25 cellular contexts compared by ENCODE assay signal in genomic region chr4:14842964-14843630, GRCh38.
A peak's percentile ranks its signal among the peaks of the same experiment; 100 is the strongest.
DNase-seq lines count a peak whose midpoint lies in the region; ATAC-seq and TF ChIP-seq lines count a peak whose summit lies in the region.
"Had no signal": no experiment of that assay in that cellular context is flagged by ENCODE, and none has a peak within 500 bp of the region (broad histone marks: within the 10 kb centered on the region; RNA-seq: fewer than 3 reads in every experiment).

No MANE protein-coding gene starts in this region.

- intact Hi-C loops in heart left ventricle (cut with DNase I) = loop anchor here in 1 of 10 donors (10.0 kb wide), 1 partner anchor 162 kb away; the partner anchor contains the start of gene CPEB2
- intact Hi-C loops in left colon (cut with DNase I, micrococcal nuclease) = no loop called here

- TF ChIP-seq POLR2A in heart left ventricle (IDR thresholded peaks at IDR 0.05) = no peak

- no peaks in the 10 kb centered on the region for H3K9me3 Mint-ChIP-seq in activated T-cell treated with anti-CD3 and anti-CD28 coated beads, Interleukin-2, amount 50 U/mL, for 4 hours

- H3K4me1 Mint-ChIP-seq in activated T-cell treated with anti-CD3 and anti-CD28 coated beads, Interleukin-2, amount 50 U/mL, for 4 hours (ENCODE audit: low read depth) = no peaks in the 10 kb centered on the region

- no peaks in the 10 kb centered on the region for H3K36me3 Mint-ChIP-seq in activated T-cell treated with anti-CD3 and anti-CD28 coated beads, Interleukin-2, amount 50 U/mL, for 4 hours (ENCODE audit: insufficient read depth)
- H3K36me3 Mint-ChIP-seq: CD8-positive, alpha-beta T cell had no signal

- H3K27me3 Mint-ChIP-seq in activated T-cell treated with anti-CD3 and anti-CD28 coated beads, Interleukin-2, amount 50 U/mL, for 4 hours (ENCODE audit: low read depth) = peaks cover 4% of the 10 kb centered on the region

- H3K4me3 Mint-ChIP-seq in activated T-cell treated with anti-CD3 and anti-CD28 coated beads, Interleukin-2, amount 50 U/mL, for 4 hours = no peak overlapping the region
- H3K4me3 Mint-ChIP-seq: CD8-positive, alpha-beta T cell; GM23338 had no signal

- no peak for TF ChIP-seq CTCF in heart left ventricle (IDR thresholded peaks at IDR 0.05)
- no peak for TF ChIP-seq CTCF in right atrium auricular region (IDR thresholded peaks at IDR 0.05)
- TF ChIP-seq CTCF in thoracic aorta (IDR thresholded peaks at IDR 0.05) = no peak

- ATAC-seq in activated T-cell treated with anti-CD3 and anti-CD28 coated beads, Interleukin-2, amount 50 U/mL, for 4 hours = peak; percentile 43 to 46
- ATAC-seq in heart left ventricle (no peak), left colon (peak; percentile 35), thoracic aorta (ENCODE audit: insufficient number of reproducible peaks, low FRiP score, low read depth) (no peak), GM18909 (IDR thresholded peaks at IDR 0.05; ENCODE audit: poor library complexity, unreplicated experiment) (no peak)
- ATAC-seq: CD8-positive, alpha-beta T cell; GM23338; HepG2; K562 had no signal

- H3K9me3 ChIP-seq in heart left ventricle (peaks cover 0 to 14% (median 1%) of the 10 kb centered on the region in 12 donors), right atrium auricular region (peaks cover 0 to 8% of the 10 kb centered on the region in 2 donors), thoracic aorta (no peaks in the 10 kb centered on the region)
- H3K9me3 ChIP-seq: HAP-1 had no signal

- WGBS in heart left ventricle, 4 donors = 83 to 94% (median 86%) methylated on average over 2 of the region's 2 CpGs

- H3K4me1 ChIP-seq in heart left ventricle (peaks cover 0 to 23% (median 14%) of the 10 kb centered on the region in 12 donors), right atrium auricular region (peaks cover 0 to 16% of the 10 kb centered on the region in 2 donors), thoracic aorta (ENCODE audit: control insufficient read depth in 1 of 2, low read depth in 2 of 2) (peaks cover 14 to 18% of the 10 kb centered on the region in 2 donors)
- H3K4me1 ChIP-seq: HAP-1 had no signal

- H3K27me3 ChIP-seq in heart left ventricle (no peaks in the 10 kb centered on the region), right atrium auricular region (no peaks in the 10 kb centered on the region), thoracic aorta (replicated peaks; ENCODE audit: insufficient read depth) (no peaks in the 10 kb centered on the region)

- no peak for DNase-seq in activated T-cell treated with anti-CD3 and anti-CD28 coated beads, Interleukin-2, amount 50 U/mL, for 4 hours
- DNase-seq in activated T-cell treated with anti-CD3 and anti-CD28 coated beads, Interleukin-2, amount 50 U/mL, for 48 hours = no peak
- DNase-seq in heart left ventricle (no peak), right atrium auricular region (ENCODE audit: low spot score) (no peak), left colon (no peak), thoracic aorta (ENCODE audit: low spot score) (no peak), T-helper 9 cell (no peak)
- DNase-seq: AML-193; C1 segment of cervical spinal cord; CD8-positive, alpha-beta T cell; DND-41; MM.1S; NCI-H1048; NCI-H1417 treated with DMSO at 0.1 percent for 48 hours; NCI-H187; NCI-H446; NCI-H526 treated with DMSO at 0.1 percent for 48 hours; SHP77 had no signal

- H3K36me3 ChIP-seq in heart left ventricle = no peaks in the 10 kb centered on the region
- no peaks in the 10 kb centered on the region for H3K36me3 ChIP-seq in right atrium auricular region
- H3K36me3 ChIP-seq in thoracic aorta = no peaks in the 10 kb centered on the region
- H3K36me3 ChIP-seq: HAP-1 had no signal

- H3K4me3 ChIP-seq in heart left ventricle (no peak overlapping the region), right atrium auricular region (no peak overlapping the region), thoracic aorta (no peak overlapping the region)
- H3K4me3 ChIP-seq: GM12878, GM23338, HAP-1, K562 had no signal

- H3K27ac ChIP-seq in heart left ventricle = peak overlapping the region in 10 of 12 donors; percentile 4 to 81 (median 60)
- peak overlapping the region in 1 of 2 donors; percentile 61 for H3K27ac ChIP-seq in right atrium auricular region
- H3K27ac ChIP-seq in thoracic aorta = peak overlapping the region; percentile 36 to 58
- H3K27ac ChIP-seq: HL-60 had no signal

Comparison
In these comparisons a context has a peak if more than half of its experiments do, and no peak if none do; other contexts are left out.
1. ATAC-seq: peak in activated T-cell treated with anti-CD3 and anti-CD28 coated beads, Interleukin-2, amount 50 U/mL, for 4 hours (2 of 2) and left colon (single experiment); none in heart left ventricle (0 of 4), thoracic aorta (single experiment) and GM18909 (single experiment).